8 cellular contexts compared by ENCODE assay signal in the genomic region with DNA sequence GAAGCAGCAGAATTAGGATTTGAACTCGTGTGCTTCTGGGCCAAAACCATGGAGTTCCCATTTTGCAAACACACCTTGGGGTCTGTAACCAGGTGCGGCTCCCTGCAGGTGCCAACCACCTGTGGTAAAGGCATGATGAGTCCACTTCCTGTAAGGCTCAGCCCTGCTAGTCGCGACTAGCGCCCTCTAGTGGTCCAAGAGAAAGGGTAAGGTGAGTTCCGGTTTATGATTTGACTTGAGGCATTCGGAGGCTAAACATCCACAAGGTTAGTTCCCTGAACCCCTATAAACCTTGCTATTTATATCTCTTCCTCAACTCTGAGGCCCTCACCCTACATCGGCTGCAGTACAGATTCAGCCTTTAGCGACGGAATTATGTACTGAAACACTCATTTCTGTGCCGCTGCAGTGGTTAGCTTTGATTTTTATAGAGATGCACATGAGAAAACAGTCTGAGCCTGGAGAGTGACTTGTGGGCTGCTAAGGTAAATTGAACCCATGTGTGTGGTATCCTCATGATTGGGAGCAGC.
DNase-seq lines count a peak whose midpoint lies in the region; ATAC-seq and TF ChIP-seq lines count a peak whose summit lies in the region.

No MANE protein-coding gene starts in this region.

- no peak for TF ChIP-seq EP300 in stomach (IDR thresholded peaks at IDR 0.05)

- peak; percentile 94 for ATAC-seq in HG02623 (IDR thresholded peaks at IDR 0.05; ENCODE audit: unreplicated experiment)

- H3K4me3 ChIP-seq in stomach: no peak overlapping the region

- no peak for TF ChIP-seq POLR2A in stomach (IDR thresholded peaks at IDR 0.05)

- TF ChIP-seq CTCF in stomach (IDR thresholded peaks at IDR 0.05): peak in 4 of 7 experiments; percentile 35 to 57 (median 46)

- no peaks in the 10 kb centered on the region for H3K36me3 ChIP-seq in stomach

- 62 to 70% (median 67%) methylated on average over 11 of the region's 11 CpGs for WGBS in stomach, 5 donors

- H3K4me1 ChIP-seq in stomach: peaks cover 0 to 36% (median 19%) of the 10 kb centered on the region in 4 donors

- H3K27ac ChIP-seq in stomach: no peak overlapping the region

- H3K9me3 ChIP-seq in stomach: no peaks in the 10 kb centered on the region

- no peaks in the 10 kb centered on the region for H3K27me3 ChIP-seq in stomach

- intact Hi-C loops in stomach (cut with DNase I; ENCODE audit: low total_unique reads): no loop called here

- DNase-seq in NK-92 treated with Interleukin-12 subunit alpha and Interleukin-12 subunit beta, amount 100 ng/mL, for 24 hours (lab: John Stamatoyannopoulos, UW): peak; percentile 48
- DNase-seq in NK-92 (lab: John Stamatoyannopoulos, UW; ENCODE audit: unreplicated experiment): no peak
- peak; percentile 9 for DNase-seq in NCI-H1092 treated with DMSO at 0.1 percent for 48 hours (lab: John Stamatoyannopoulos, UW)
- peak; percentile 29 for DNase-seq in activated CD4-positive, alpha-beta T cell treated with anti-CD3 and anti-CD28 coated beads for 1 hour
- peak; percentile 11 to 59 for DNase-seq in dermis microvascular lymphatic vessel endothelial cell (ENCODE audit: low read depth in 2 of 2)
- peak; percentile 62 for DNase-seq in mucosa of gallbladder (ENCODE audit: low spot score)
- peak; percentile 71 for DNase-seq in stomach
